2 cellular contexts compared by ENCODE assay signal in the genomic region with DNA sequence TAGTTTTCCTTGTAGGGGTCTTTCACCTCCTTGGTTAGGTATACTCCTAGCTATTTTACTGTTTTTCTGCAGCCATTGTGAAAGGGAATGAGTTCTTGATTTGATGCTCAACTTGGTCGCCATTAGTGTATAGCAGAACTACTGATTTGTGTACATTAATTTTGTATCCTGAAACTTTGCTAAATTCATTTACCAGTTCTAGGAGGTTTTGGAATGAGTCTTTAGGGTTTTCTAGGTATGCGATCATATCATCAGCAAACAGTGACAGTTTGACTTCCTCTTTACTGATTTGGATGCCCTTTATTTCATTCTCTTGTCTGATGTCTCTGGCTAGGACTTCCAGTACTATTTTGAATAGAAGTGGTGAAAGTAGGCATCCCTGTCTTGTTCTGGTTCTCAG.
A peak's percentile ranks its signal among the peaks of the same experiment; 100 is the strongest.
TF ChIP-seq lines count a peak whose summit lies in the region.

No MANE protein-coding gene starts in this region.

TF ChIP-seq in GM12891, 5 proteins besides CTCF, POLR2A, EP300 and RAD21:
- peak; percentile 85 for TF ChIP-seq SPI1 (IDR thresholded peaks at IDR 0.05; ENCODE audit: low read depth, low read length)

TF ChIP-seq in K562, 482 proteins besides CTCF, POLR2A, EP300 and RAD21:
- TF ChIP-seq SPI1 (IDR thresholded peaks at IDR 0.05; ENCODE audit: borderline replicate concordance, low read depth, low read length) = 0 out of 2 replicates have a peak, but pooled peaks have one; percentile 46
